In the genomic region with DNA sequence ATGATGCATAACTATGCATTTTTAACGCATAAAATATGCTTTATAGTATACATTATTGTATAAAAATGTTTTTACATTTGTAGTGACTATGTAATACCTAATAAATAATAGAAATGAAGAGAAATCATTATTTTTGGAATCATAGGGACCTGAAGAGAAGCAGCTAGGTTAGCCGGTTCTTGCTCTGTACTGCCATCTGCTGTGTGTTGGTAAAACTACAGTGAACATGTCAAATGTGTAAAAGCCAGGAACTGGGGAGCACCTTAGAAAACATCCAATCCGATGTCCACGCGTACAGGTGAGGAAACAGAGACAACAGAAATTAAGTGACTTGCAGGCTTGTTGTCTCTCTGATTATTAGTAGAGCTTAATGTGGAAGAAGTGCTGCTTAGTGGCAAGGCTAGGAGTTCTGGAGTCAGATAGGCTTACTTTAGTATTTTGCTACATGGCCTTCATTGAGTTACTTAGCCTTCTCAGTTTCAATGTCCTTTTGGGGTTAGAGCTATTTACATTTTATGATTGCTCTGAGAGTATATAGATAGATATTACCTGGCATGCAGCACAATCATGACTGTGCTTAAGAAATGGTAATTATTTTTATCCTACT, we compare ENCODE assay signal across 8 cellular contexts.
DNase-seq lines count a peak whose midpoint lies in the region; ATAC-seq, FAIRE-seq and TF ChIP-seq lines count a peak whose summit lies in the region.

No MANE protein-coding gene starts in this region.

- peak; percentile 85 for ATAC-seq in GM21529 (IDR thresholded peaks at IDR 0.05; ENCODE audit: unreplicated experiment)

- in situ Hi-C loops in SK-MEL-5 (cut with HindIII; ENCODE audit: low pct_unique_long_range_greater_than_20kb, low sequenced_read_pairs): no loop called here

- H3K27me3 Mint-ChIP-seq in chondrocyte (ENCODE audit: low read depth) (peaks cover 2% of the 10 kb centered on the region), type B pancreatic cell (no peaks in the 10 kb centered on the region)

- H3K4me1 Mint-ChIP-seq in chondrocyte (ENCODE audit: low read depth): no peaks in the 10 kb centered on the region
- no peaks in the 10 kb centered on the region for H3K4me1 Mint-ChIP-seq in type B pancreatic cell (ENCODE audit: unreplicated experiment)

- H3K27ac Mint-ChIP-seq in chondrocyte (ENCODE audit: unreplicated experiment) (no peak overlapping the region), type B pancreatic cell (no peak overlapping the region)

- peak; percentile 80 for TF ChIP-seq CTCF in LNCAP (IDR thresholded peaks at IDR 0.05)
- peak; percentile 88 for TF ChIP-seq CTCF in chondrocyte (IDR thresholded peaks at IDR 0.05)
- peak; percentile 85 for TF ChIP-seq CTCF in type B pancreatic cell (conservative IDR thresholded peaks at IDR 0.05)

- H3K36me3 Mint-ChIP-seq in chondrocyte (ENCODE audit: low read depth): peaks cover 1% of the 10 kb centered on the region
- H3K36me3 Mint-ChIP-seq in type B pancreatic cell: no peaks in the 10 kb centered on the region

- peaks cover 17% of the 10 kb centered on the region for H3K9me3 Mint-ChIP-seq in chondrocyte (ENCODE audit: low read depth)
- H3K9me3 Mint-ChIP-seq in type B pancreatic cell: no peaks in the 10 kb centered on the region

- peak; percentile 95 for FAIRE-seq in G401.6 (lab: Jason Lieb, UNC)

- DNase-seq in SK-MEL-5 (ENCODE audit: low read depth, low spot score) (peak; percentile 72), chondrocyte (ENCODE audit: low spot score) (no peak), lung microvascular endothelial cell (ENCODE audit: low read depth in 2 of 2) (peak; percentile 58 to 67), type B pancreatic cell (ENCODE audit: extremely low spot score, unreplicated experiment) (no peak), cortex of kidney (lab: John Stamatoyannopoulos, UW) (no peak)

- H3K4me3 Mint-ChIP-seq in chondrocyte (ENCODE audit: unreplicated experiment) (no peak overlapping the region), type B pancreatic cell (no peak overlapping the region)

Comparison
In these comparisons a context has a peak if more than half of its experiments do, and no peak if none do; other contexts are left out.
1. DNase-seq: peak in SK-MEL-5 (single experiment) and lung microvascular endothelial cell (2 of 2); none in chondrocyte (single experiment), type B pancreatic cell (single experiment) and cortex of kidney (single experiment).
2. Peak in every context shown above with its lines, with median percentiles within 50 percentile points of each other: CTCF ChIP-seq.